ENCODE assay signal across 1 cellular context in the genomic region with DNA sequence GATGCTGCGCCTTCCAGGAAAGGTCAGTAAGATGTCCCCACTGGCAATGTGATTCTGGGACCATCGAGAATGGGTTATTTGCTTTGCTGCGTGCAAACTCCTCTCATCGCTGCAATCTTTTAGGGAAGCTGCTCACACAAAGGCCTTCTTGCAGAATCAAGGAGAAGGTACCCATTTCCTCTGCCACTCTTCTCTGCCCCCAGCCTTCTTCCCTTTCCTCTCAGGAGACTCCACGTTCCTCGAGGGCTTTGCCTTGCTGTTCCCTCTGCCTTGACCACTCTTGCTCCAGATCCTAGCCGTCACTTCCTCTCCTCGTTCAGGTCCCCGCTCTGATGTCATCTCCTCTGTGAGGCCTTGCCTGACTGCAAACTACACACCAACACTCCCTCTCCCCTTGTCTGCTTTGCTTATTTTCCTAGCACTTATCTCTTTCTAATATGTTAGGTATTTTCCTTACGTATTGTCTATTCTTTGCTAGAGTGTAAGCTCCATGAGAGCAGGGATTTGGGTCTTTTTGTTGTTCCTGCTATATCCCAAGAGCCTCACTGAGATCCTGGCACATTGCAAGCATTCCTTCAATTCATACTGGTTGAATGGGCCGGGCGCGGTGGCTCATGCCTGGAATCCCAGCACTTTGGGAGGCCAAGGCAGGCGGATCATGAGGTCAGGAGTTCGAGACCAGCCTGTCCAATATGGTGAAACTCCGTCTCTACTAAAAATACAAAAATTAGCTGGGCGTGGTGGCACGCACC.
TF ChIP-seq lines count a peak whose summit lies in the region.

No MANE protein-coding gene starts in this region.

TF ChIP-seq in HepG2, 621 proteins besides CTCF, POLR2A, EP300 and RAD21:
- TF ChIP-seq, protein P1, sequence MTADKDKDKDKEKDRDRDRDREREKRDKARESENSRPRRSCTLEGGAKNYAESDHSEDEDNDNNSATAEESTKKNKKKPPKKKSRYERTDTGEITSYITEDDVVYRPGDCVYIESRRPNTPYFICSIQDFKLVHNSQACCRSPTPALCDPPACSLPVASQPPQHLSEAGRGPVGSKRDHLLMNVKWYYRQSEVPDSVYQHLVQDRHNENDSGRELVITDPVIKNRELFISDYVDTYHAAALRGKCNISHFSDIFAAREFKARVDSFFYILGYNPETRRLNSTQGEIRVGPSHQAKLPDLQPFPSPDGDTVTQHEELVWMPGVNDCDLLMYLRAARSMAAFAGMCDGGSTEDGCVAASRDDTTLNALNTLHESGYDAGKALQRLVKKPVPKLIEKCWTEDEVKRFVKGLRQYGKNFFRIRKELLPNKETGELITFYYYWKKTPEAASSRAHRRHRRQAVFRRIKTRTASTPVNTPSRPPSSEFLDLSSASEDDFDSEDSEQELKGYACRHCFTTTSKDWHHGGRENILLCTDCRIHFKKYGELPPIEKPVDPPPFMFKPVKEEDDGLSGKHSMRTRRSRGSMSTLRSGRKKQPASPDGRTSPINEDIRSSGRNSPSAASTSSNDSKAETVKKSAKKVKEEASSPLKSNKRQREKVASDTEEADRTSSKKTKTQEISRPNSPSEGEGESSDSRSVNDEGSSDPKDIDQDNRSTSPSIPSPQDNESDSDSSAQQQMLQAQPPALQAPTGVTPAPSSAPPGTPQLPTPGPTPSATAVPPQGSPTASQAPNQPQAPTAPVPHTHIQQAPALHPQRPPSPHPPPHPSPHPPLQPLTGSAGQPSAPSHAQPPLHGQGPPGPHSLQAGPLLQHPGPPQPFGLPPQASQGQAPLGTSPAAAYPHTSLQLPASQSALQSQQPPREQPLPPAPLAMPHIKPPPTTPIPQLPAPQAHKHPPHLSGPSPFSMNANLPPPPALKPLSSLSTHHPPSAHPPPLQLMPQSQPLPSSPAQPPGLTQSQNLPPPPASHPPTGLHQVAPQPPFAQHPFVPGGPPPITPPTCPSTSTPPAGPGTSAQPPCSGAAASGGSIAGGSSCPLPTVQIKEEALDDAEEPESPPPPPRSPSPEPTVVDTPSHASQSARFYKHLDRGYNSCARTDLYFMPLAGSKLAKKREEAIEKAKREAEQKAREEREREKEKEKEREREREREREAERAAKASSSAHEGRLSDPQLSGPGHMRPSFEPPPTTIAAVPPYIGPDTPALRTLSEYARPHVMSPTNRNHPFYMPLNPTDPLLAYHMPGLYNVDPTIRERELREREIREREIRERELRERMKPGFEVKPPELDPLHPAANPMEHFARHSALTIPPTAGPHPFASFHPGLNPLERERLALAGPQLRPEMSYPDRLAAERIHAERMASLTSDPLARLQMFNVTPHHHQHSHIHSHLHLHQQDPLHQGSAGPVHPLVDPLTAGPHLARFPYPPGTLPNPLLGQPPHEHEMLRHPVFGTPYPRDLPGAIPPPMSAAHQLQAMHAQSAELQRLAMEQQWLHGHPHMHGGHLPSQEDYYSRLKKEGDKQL (CRISPR knock-in tag; IDR thresholded peaks at IDR 0.05; ENCODE audit: low read depth): no peak
- TF ChIP-seq ZNF616 (CRISPR knock-in tag; IDR thresholded peaks at IDR 0.05; ENCODE audit: low read depth): no peak
- TF ChIP-seq, protein P2, sequence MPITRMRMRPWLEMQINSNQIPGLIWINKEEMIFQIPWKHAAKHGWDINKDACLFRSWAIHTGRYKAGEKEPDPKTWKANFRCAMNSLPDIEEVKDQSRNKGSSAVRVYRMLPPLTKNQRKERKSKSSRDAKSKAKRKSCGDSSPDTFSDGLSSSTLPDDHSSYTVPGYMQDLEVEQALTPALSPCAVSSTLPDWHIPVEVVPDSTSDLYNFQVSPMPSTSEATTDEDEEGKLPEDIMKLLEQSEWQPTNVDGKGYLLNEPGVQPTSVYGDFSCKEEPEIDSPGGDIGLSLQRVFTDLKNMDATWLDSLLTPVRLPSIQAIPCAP (CRISPR knock-in tag; IDR thresholded peaks at IDR 0.05; ENCODE audit: low read depth): no peak
- TF ChIP-seq POGZ (CRISPR knock-in tag; IDR thresholded peaks at IDR 0.05): no peak
- TF ChIP-seq ZSCAN9 (CRISPR knock-in tag; IDR thresholded peaks at IDR 0.05; ENCODE audit: borderline replicate concordance): no peak
- TF ChIP-seq, protein P3, sequence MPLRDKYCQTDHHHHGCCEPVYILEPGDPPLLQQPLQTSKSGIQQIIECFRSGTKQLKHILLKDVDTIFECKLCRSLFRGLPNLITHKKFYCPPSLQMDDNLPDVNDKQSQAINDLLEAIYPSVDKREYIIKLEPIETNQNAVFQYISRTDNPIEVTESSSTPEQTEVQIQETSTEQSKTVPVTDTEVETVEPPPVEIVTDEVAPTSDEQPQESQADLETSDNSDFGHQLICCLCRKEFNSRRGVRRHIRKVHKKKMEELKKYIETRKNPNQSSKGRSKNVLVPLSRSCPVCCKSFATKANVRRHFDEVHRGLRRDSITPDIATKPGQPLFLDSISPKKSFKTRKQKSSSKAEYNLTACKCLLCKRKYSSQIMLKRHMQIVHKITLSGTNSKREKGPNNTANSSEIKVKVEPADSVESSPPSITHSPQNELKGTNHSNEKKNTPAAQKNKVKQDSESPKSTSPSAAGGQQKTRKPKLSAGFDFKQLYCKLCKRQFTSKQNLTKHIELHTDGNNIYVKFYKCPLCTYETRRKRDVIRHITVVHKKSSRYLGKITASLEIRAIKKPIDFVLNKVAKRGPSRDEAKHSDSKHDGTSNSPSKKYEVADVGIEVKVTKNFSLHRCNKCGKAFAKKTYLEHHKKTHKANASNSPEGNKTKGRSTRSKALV (CRISPR knock-in tag; IDR thresholded peaks at IDR 0.05): no peak
- TF ChIP-seq SP2 (CRISPR knock-in tag; IDR thresholded peaks at IDR 0.05): no peak
- TF ChIP-seq ZNF569 (CRISPR knock-in tag; IDR thresholded peaks at IDR 0.05; ENCODE audit: borderline replicate concordance): no peak
- TF ChIP-seq SAP130 (CRISPR knock-in tag; IDR thresholded peaks at IDR 0.05; ENCODE audit: low read depth): no peak
- TF ChIP-seq ZNF556 (CRISPR knock-in tag; IDR thresholded peaks at IDR 0.05; ENCODE audit: borderline replicate concordance): no peak
- TF ChIP-seq, protein P4, sequence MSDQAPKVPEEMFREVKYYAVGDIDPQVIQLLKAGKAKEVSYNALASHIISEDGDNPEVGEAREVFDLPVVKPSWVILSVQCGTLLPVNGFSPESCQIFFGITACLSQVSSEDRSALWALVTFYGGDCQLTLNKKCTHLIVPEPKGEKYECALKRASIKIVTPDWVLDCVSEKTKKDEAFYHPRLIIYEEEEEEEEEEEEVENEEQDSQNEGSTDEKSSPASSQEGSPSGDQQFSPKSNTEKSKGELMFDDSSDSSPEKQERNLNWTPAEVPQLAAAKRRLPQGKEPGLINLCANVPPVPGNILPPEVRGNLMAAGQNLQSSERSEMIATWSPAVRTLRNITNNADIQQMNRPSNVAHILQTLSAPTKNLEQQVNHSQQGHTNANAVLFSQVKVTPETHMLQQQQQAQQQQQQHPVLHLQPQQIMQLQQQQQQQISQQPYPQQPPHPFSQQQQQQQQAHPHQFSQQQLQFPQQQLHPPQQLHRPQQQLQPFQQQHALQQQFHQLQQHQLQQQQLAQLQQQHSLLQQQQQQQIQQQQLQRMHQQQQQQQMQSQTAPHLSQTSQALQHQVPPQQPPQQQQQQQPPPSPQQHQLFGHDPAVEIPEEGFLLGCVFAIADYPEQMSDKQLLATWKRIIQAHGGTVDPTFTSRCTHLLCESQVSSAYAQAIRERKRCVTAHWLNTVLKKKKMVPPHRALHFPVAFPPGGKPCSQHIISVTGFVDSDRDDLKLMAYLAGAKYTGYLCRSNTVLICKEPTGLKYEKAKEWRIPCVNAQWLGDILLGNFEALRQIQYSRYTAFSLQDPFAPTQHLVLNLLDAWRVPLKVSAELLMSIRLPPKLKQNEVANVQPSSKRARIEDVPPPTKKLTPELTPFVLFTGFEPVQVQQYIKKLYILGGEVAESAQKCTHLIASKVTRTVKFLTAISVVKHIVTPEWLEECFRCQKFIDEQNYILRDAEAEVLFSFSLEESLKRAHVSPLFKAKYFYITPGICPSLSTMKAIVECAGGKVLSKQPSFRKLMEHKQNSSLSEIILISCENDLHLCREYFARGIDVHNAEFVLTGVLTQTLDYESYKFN (CRISPR knock-in tag; conservative IDR thresholded peaks at IDR 0.05): no peak
- TF ChIP-seq, protein P5, sequence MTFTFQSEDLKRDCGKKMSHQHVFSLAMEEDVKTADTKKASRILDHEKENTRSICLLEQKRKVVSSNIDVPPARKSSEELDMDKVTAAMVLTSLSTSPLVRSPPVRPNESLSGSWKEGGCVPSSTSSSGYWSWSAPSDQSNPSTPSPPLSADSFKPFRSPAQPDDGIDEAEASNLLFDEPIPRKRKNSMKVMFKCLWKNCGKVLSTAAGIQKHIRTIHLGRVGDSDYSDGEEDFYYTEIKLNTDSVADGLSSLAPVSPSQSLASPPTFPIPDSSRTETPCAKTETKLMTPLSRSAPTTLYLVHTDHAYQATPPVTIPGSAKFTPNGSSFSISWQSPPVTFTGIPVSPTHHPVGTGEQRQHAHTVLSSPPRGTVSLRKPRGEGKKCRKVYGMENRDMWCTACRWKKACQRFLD (CRISPR knock-in tag; IDR thresholded peaks at IDR 0.05; ENCODE audit: borderline replicate concordance): no peak
- no peak for TF ChIP-seq FOXP1 (IDR thresholded peaks at IDR 0.05)
- TF ChIP-seq FOXP1 (CRISPR knock-in tag; IDR thresholded peaks at IDR 0.05): no peak
- no peak for TF ChIP-seq ONECUT2 (CRISPR knock-in tag; IDR thresholded peaks at IDR 0.05)
